In the genomic region with DNA sequence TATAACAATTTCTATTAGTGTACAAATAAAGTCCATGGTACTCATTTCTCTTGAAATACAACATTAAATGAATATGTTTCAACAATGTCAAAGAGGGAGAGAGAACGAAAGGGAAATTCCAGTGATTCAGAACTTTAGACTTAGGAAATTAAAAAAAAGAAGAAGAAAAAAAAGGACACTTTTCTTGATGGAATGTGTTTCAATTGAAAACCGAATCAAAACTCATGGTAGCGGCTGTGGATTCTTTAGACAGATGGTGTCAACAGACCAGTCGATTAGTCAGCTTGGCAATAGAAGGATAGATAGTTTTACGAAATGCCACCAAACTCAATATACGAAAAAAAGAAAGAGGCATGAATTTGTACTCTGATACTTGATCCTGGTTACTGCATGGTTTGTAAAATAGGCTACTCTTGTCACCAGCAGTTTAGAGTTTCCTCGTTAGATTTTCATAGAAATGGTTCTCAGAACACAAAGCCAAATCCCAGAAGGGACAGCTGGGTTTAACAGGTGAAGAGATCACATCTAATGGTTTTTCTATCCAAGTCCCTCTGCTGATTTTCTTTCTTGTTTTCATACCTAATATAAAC, we compare ENCODE assay signal across 19 cellular contexts.
DNase-seq lines count a peak whose midpoint lies in the region; ATAC-seq, FAIRE-seq and TF ChIP-seq lines count a peak whose summit lies in the region.
"Had no signal": no experiment of that assay in that cellular context is flagged by ENCODE, and none has a peak within 500 bp of the region (broad histone marks: within the 10 kb centered on the region; RNA-seq: fewer than 3 reads in every experiment).

No MANE protein-coding gene starts in this region.

- peaks cover 11% of the 10 kb centered on the region for H3K79me2 ChIP-seq in keratinocyte (ENCODE audit: control insufficient read depth, insufficient read depth, low read length)

- no peak overlapping the region for H3K4me3 Mint-ChIP-seq in Calu3 (ENCODE audit: low read depth, unreplicated experiment)
- H3K4me3 Mint-ChIP-seq: B cell had no signal

- H3K9ac ChIP-seq in keratinocyte (ENCODE audit: control insufficient read depth, extremely low read depth, insufficient read depth, low read length), result peak overlapping the region; percentile 11
- H3K9ac ChIP-seq: KMS-11 had no signal

- H3K4me3 ChIP-seq in A549 (no peak overlapping the region), WERI-Rb-1 (ENCODE audit: low read depth, low read length) (no peak overlapping the region), keratinocyte (ENCODE audit: control insufficient read depth in 2 of 3, extremely low read depth in 1 of 3, insufficient read depth in 2 of 3, low read depth in 1 of 3, low read length in 3 of 3) (peak overlapping the region in 2 of 3 experiments; percentile 8 to 22), ascending aorta (peak overlapping the region in 1 of 2 donors; percentile 16)
- H3K4me3 ChIP-seq: Peyer's patch had no signal

- no peak for FAIRE-seq in A549 (lab: Jason Lieb, UNC)
- peak; percentile 43 for FAIRE-seq in keratinocyte (lab: Jason Lieb, UNC)
- FAIRE-seq: frontal cortex, urothelium cell line had no signal

- H3K4me2 ChIP-seq in A549 (peak overlapping the region; percentile 66), keratinocyte (ENCODE audit: control insufficient read depth, extremely low read depth, insufficient read depth, low read depth, low read length) (peak overlapping the region; percentile 77)
- H3K4me2 ChIP-seq: KMS-11 had no signal

- no peak for TF ChIP-seq POLR2A in A549 (IDR thresholded peaks at IDR 0.05; ENCODE audit: low read length)

- peak overlapping the region; percentile 3 to 17; a peak in 1 of 6 replicates for H3K27ac ChIP-seq in A549
- H3K27ac ChIP-seq in WERI-Rb-1, result peak overlapping the region; percentile 55
- H3K27ac ChIP-seq in keratinocyte (ENCODE audit: control insufficient read depth, insufficient read depth, low read length), result peak overlapping the region; percentile 57
- no peak overlapping the region for H3K27ac ChIP-seq in ascending aorta
- H3K27ac ChIP-seq: KMS-11, neutrophil, Peyer's patch had no signal

- H4K20me1 ChIP-seq in keratinocyte (ENCODE audit: control insufficient read depth, extremely low read depth, insufficient read depth, low read length), result no peaks in the 10 kb centered on the region

- no peak for TF ChIP-seq RAD21 in A549 (conservative IDR thresholded peaks at IDR 0.05 in 1 of 2, IDR thresholded peaks at IDR 0.05 in 1 of 2)

- no peaks in the 10 kb centered on the region for H3K27me3 Mint-ChIP-seq in Calu3 (ENCODE audit: unreplicated experiment)
- H3K27me3 Mint-ChIP-seq: B cell had no signal

- H3K9me3 Mint-ChIP-seq in Calu3 (ENCODE audit: low read depth, unreplicated experiment), result no peaks in the 10 kb centered on the region

- dilution Hi-C loops in keratinocyte (cut with MboI; ENCODE audit: extremely low pct_ligation_motif_present, low sequenced_read_pairs), result no loop called here

- ATAC-seq in A549 (no peak), Right ventricle myocardium superior (ENCODE audit: poor library complexity) (no peak)
- ATAC-seq: left colon had no signal

- no peaks in the 10 kb centered on the region for H3K36me3 Mint-ChIP-seq in Calu3 (ENCODE audit: insufficient read depth, unreplicated experiment)

- CTCF ChIA-PET in A549 (lab: Yijun Ruan, JAX), result interaction anchor here (1.0 to 1.4 kb wide), 3 partner anchors 15 to 73 kb away, joined by 3 read pairs; no protein-coding TSS in a partner anchor
- CTCF ChIA-PET in Calu3 (lab: Charles Lee), result no interaction called here

- H2AFZ ChIP-seq in keratinocyte (ENCODE audit: control insufficient read depth, low read length), result no peak overlapping the region

- H3K9me3 ChIP-seq in A549, result no peaks in the 10 kb centered on the region
- no peaks in the 10 kb centered on the region for H3K9me3 ChIP-seq in WERI-Rb-1 (ENCODE audit: severe bottlenecking)
- H3K9me3 ChIP-seq in keratinocyte (ENCODE audit: control insufficient read depth, low read depth, low read length), result no peaks in the 10 kb centered on the region
- H3K9me3 ChIP-seq in ascending aorta, result no peaks in the 10 kb centered on the region
- H3K9me3 ChIP-seq: neutrophil, Peyer's patch had no signal

- peaks cover 9% of the 10 kb centered on the region for H3K4me1 Mint-ChIP-seq in Calu3 (ENCODE audit: low read depth, unreplicated experiment)
- H3K4me1 Mint-ChIP-seq: B cell had no signal

- no peak overlapping the region for H3K27ac Mint-ChIP-seq in Calu3 (ENCODE audit: unreplicated experiment)
- H3K27ac Mint-ChIP-seq: B cell had no signal

- DNase-seq in A549 (ENCODE audit: low read depth in 1 of 2, low spot score in 1 of 2), result no peak
- DNase-seq in GM04504 (ENCODE audit: low read depth), result peak; percentile 27
- no peak for DNase-seq in WERI-Rb-1
- DNase-seq in keratinocyte (ENCODE audit: low read depth, low spot score), result no peak
- no peak for DNase-seq in ascending aorta (ENCODE audit: low spot score in 2 of 2)
- DNase-seq in Right ventricle myocardium superior, result no peak
- no peak for DNase-seq in NOMO-1 (lab: John Stamatoyannopoulos, UW; ENCODE audit: unreplicated experiment in 2 of 2)
- DNase-seq in Calu3, result no peak
- DNase-seq: activated CD8-positive, alpha-beta memory T cell treated with anti-CD3 and anti-CD28 coated beads for 24 hours; activated naive CD4-positive, alpha-beta T cell treated with Interleukin-2 at 50 U/mL for 16 hours; left colon; NCI-H2227 treated with DMSO at 0.1 percent for 48 hours; Peyer's patch; stimulated activated CD4-positive, alpha-beta T cell treated with anti-CD3 and anti-CD28 coated beads, Interleukin-2, amount 100 ng/mL, for 24 hours had no signal

- H3K9me1 ChIP-seq in keratinocyte (ENCODE audit: control insufficient read depth, extremely low read depth, insufficient read depth, low read length), result no peaks in the 10 kb centered on the region

- TF ChIP-seq EP300 in A549 (IDR thresholded peaks at IDR 0.05), result no peak

- H3K36me3 ChIP-seq in WERI-Rb-1 (no peaks in the 10 kb centered on the region; the same call in 1 of the 2 replicates), keratinocyte (ENCODE audit: control insufficient read depth in 2 of 2, extremely low read depth in 1 of 2, insufficient read depth in 2 of 2, low read length in 2 of 2) (no peaks in the 10 kb centered on the region), ascending aorta (no peaks in the 10 kb centered on the region)
- H3K36me3 ChIP-seq: neutrophil, Peyer's patch had no signal

- POLR2A ChIA-PET in A549 (lab: Yijun Ruan, JAX), result no interaction called here

- H3K27me3 ChIP-seq in WERI-Rb-1 (ENCODE audit: insufficient read depth, low read depth, severe bottlenecking) (no peaks in the 10 kb centered on the region), keratinocyte (ENCODE audit: control insufficient read depth, extremely low read depth, insufficient read depth, low read length) (no peaks in the 10 kb centered on the region), ascending aorta (no peaks in the 10 kb centered on the region)
- H3K27me3 ChIP-seq: neutrophil, Peyer's patch had no signal

- intact Hi-C loops in ascending aorta (cut with DNase I), result no loop called here
- intact Hi-C loops in Right ventricle myocardium superior (cut with DNase I), result no loop called here
- intact Hi-C loops in Calu3 (cut with micrococcal nuclease; ENCODE audit: unreplicated experiment), result no loop called here

- H3K4me1 ChIP-seq in A549, result peaks cover 14% of the 10 kb centered on the region; the same call in 2 of the 3 replicates
- H3K4me1 ChIP-seq in keratinocyte (ENCODE audit: control insufficient read depth, extremely low read depth, insufficient read depth, low read length), result peaks cover 30% of the 10 kb centered on the region
- H3K4me1 ChIP-seq in ascending aorta, result no peaks in the 10 kb centered on the region
- H3K4me1 ChIP-seq: Peyer's patch had no signal

- no TSS peak for BruUV-seq in Calu3 (replicated peaks; lab: Mats Ljungman, UMichigan)

- WGBS in A549 (ENCODE audit: missing lambda C conversion rate), result 24% methylated on average over 7 of the region's 7 CpGs

- no peak for TF ChIP-seq CTCF in A549 (IDR thresholded peaks at IDR 0.05)
- no peak for TF ChIP-seq CTCF in WERI-Rb-1 (IDR thresholded peaks at IDR 0.05; ENCODE audit: low read depth, low read length)
- TF ChIP-seq CTCF in keratinocyte (optimal IDR thresholded peaks at IDR 0.05 in 1 of 3, IDR thresholded peaks at IDR 0.05 in 1 of 3, conservative IDR thresholded peaks at IDR 0.05 in 1 of 3; ENCODE audit: extremely low read depth in 1 of 3, insufficient read depth in 2 of 3, low read length in 3 of 3), result no peak
- TF ChIP-seq CTCF in ascending aorta (IDR thresholded peaks at IDR 0.05), result no peak
- TF ChIP-seq CTCF in Calu3 (IDR thresholded peaks at IDR 0.05; ENCODE audit: unreplicated experiment), result no peak

TF ChIP-seq in A549, 52 proteins besides CTCF, POLR2A, EP300 and RAD21:
- TF ChIP-seq MAZ (IDR thresholded peaks at IDR 0.05; ENCODE audit: borderline replicate concordance, low read depth, low read length), result no peak
TF ChIP-seq in A549: peak in this region for 0.

Comparison
In these comparisons a context has a peak if more than half of its experiments do, and no peak if none do; other contexts are left out.
1. H3K27ac ChIP-seq: peak in A549 (2 of 2), WERI-Rb-1 (single experiment) and keratinocyte (single experiment); none in ascending aorta (0 of 2).
2. H3K4me3 ChIP-seq: peak in keratinocyte (2 of 3); none in A549 (single experiment) and WERI-Rb-1 (single experiment).